In the genomic region with DNA sequence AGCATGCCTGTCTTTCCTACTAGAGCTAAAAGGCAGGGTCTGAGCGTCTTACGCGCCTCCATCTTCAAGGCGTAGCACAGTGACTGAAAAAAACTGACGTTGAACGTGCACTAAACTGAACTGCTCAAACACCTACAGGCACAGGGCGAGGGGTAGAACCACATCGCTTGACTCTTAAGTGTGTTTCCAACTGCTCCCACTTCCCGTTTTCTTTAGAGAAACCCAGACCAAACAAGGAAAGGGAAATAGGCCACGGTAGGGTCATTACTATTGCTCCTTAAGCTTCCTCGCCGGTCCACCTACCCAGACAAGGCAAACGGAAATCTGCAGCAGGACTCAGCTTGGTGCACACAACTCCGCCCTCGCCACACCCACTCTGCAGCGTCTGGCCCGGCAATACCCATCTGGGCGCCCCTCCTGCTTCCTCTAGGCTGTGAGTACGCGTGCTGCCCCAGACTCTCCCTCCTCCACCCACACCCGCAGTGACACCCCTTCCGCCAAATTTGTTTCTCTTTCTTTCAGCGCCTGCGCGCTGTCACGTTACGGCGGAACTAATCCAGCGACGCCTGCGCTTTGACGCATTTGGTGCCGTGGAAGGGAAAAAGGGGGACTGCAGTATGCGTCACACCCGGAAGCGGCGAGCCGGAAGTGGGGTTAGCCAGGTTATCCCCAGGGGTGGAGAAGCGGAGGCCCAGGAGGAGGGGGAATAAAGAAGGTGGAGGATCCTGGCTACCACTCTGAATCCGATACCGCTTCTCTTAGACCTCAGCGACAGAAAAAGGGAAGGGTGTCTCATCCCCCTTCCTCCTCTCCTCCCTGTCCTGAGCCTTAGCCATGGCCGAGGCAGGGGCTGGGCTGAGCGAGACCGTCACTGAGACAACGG, we compare ENCODE assay signal across 8 cellular contexts. TPM values are rescaled to one million over a fixed set of nuclear protein-coding genes. Genes with fewer than 3 reads are reported as not detected.
DNase-seq lines count a peak whose midpoint lies in the region; ATAC-seq, FAIRE-seq and TF ChIP-seq lines count a peak whose summit lies in the region.

A gene with protein sequence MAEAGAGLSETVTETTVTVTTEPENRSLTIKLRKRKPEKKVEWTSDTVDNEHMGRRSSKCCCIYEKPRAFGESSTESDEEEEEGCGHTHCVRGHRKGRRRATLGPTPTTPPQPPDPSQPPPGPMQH (plus strand): TSS at position 622 of the 883 bp plus-strand sequence. CDS start 213 bp downstream, at position 835.

- H3K4me3 ChIP-seq in AG10803 (ENCODE audit: low read length), result peak within 1 kb of the TSS; percentile 96

- DNase-seq in AG10803 (ENCODE audit: low read depth) (peak; percentile 99), NCI-H460 (ENCODE audit: extremely low read depth, low read depth) (peak; percentile 98), cerebellar nuclear complex (lab: John Stamatoyannopoulos, UW) (peak; percentile 86 to 98)
- peak; percentile 95 for DNase-seq in activated CD4-positive, CD25-positive, alpha-beta regulatory T cell treated with anti-CD3 and anti-CD28 coated beads, Interleukin-2, amount 50 U/mL, for 72 hours
- DNase-seq in stimulated activated CD4-positive, alpha-beta T cell treated with anti-CD3 and anti-CD28 coated beads, Interleukin-12 subunit alpha, Interleukin-12 subunit beta, amount 100 ng/mL, for 4 hours, result peak; percentile 96

- no peak for TF ChIP-seq CTCF in AG10803 (conservative IDR thresholded peaks at IDR 0.05; ENCODE audit: low read length)

- peak; percentile 92 for FAIRE-seq in islet of Langerhans (lab: Jason Lieb, UNC)

- peak; percentile 95 for ATAC-seq in GM19043 (IDR thresholded peaks at IDR 0.05; ENCODE audit: low read depth, unreplicated experiment)
- peak; percentile 86 for ATAC-seq in HG03378 (IDR thresholded peaks at IDR 0.05; ENCODE audit: unreplicated experiment)

RNA-seq across cellular contexts. Expression of the gene that starts here (rescaled TPM):
- 70.2 and 74.1 TPM in 2 replicates for total RNA-seq in NCI-H460 (2014; rRNA removed; shearing (Covaris generic))
- 15.0 and 20.4 TPM in 2 replicates for polyA plus RNA-seq in NCI-H460 (2014; cell fraction: nucleus; rRNA removed)

Comparison
In these comparisons a context has a peak if more than half of its experiments do, and no peak if none do; other contexts are left out.
1. Peak in every context shown above with its lines: DNase-seq, ATAC-seq and H3K4me3 ChIP-seq.